In genomic region chr9:137535120-137535428, GRCh38 we compare ENCODE assay signal across 1 cellular context.
TF ChIP-seq lines count a peak whose summit lies in the region.

No MANE protein-coding gene starts in this region.

TF ChIP-seq in endothelial cell of umbilical vein, 7 proteins besides CTCF, POLR2A, EP300 and RAD21:
- TF ChIP-seq POLR2AphosphoS5 (IDR thresholded peaks at IDR 0.05; ENCODE audit: insufficient read depth, low read depth, low read length) = no peak
- TF ChIP-seq FOS (IDR thresholded peaks at IDR 0.05; ENCODE audit: borderline replicate concordance, insufficient read depth, low read length) = no peak
- no peak for TF ChIP-seq MAX (IDR thresholded peaks at IDR 0.05; ENCODE audit: insufficient read depth, insufficient read length)
- no peak for TF ChIP-seq JUN (IDR thresholded peaks at IDR 0.05; ENCODE audit: borderline replicate concordance, insufficient read depth, insufficient read length, low read depth)
- TF ChIP-seq GATA2 (IDR thresholded peaks at IDR 0.05; ENCODE audit: insufficient read depth, insufficient read length, low read depth, low read length) = no peak
- TF ChIP-seq EZH2 (IDR thresholded peaks at IDR 0.05; ENCODE audit: borderline replicate concordance, low read depth, low read length, severe bottlenecking) = no peak
- TF ChIP-seq MYC (IDR thresholded peaks at IDR 0.05; ENCODE audit: low read depth, low read length) = no peak
